Comparison of ENCODE assay signal across 8 cellular contexts in the genomic region with DNA sequence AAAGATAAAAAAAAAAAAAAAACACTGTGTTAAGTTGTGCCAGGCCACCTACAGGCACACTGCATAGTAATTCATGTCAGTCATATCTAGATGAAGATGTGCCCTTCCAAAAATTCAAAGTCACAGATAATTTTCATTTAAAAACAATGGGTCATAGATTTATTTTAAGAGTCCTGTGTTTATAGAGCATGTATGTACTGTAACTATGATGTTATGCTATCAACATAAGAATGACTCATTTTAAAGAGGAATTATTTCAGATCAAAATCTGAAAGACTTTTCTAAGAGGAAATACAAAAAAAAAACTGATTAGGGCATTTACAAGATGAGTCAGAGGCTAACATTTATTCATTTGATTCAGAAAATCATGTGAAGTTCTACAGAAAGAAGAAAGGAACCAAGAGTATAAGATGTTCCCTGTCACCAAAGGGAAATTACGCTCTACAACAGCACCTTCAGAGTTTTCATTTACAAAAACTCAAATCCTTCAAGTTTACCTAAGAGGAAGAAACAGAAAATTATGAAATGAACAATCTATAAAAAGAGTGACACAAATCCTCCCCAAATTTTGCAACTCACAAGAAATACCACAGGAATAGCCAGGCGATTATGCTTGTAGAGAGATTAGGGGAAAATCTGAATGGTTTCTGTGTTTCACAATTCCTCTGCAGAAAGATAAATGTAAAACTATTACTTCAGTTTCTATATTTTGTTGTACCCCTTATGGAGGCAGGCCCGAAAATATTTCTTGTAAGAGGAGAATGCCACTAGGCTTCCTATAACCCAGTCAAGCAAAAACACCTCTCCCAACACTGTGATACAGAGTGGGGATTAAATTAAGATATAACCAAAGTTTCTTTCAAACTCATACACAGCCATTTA. TPM values are rescaled to one million over a fixed set of nuclear protein-coding genes. Genes with fewer than 3 reads are reported as not detected.
DNase-seq lines count a peak whose midpoint lies in the region; ATAC-seq and TF ChIP-seq lines count a peak whose summit lies in the region.

No MANE protein-coding gene starts in this region.

- no peak overlapping the region for H2AFZ ChIP-seq in ACC112 (ENCODE audit: low read length, unreplicated experiment)
- no peak overlapping the region for H2AFZ ChIP-seq in fibroblast of lung (ENCODE audit: low read length)

- H3K27me3 ChIP-seq in ACC112 (ENCODE audit: insufficient read depth, low read length) (no peaks in the 10 kb centered on the region), fibroblast of lung (ENCODE audit: control insufficient read depth, insufficient read depth, low read length) (no peaks in the 10 kb centered on the region)

- no peak for TF ChIP-seq CTCF in fibroblast of lung (conservative IDR thresholded peaks at IDR 0.05 in 1 of 2, IDR thresholded peaks at IDR 0.05 in 1 of 2; ENCODE audit: low read depth in 1 of 2, low read length in 2 of 2)

- 0 out of 2 replicates have a peak, but pooled peaks cover 3% of the 10 kb centered on the region for H3K36me3 ChIP-seq in ACC112 (ENCODE audit: insufficient read depth, low read length)
- no peaks in the 10 kb centered on the region for H3K36me3 ChIP-seq in fibroblast of lung (ENCODE audit: control insufficient read depth, insufficient read depth, low read length)

- no peaks in the 10 kb centered on the region for H4K20me1 ChIP-seq in fibroblast of lung (ENCODE audit: control insufficient read depth, extremely low read depth, insufficient read depth, low read length)

- peak overlapping the region; percentile 83 for H3K4me2 ChIP-seq in fibroblast of lung (ENCODE audit: extremely low read depth, insufficient read depth, low read length)

- peaks cover 87% of the 10 kb centered on the region for H3K79me2 ChIP-seq in ACC112 (ENCODE audit: control insufficient read depth, insufficient read depth, low read length, unreplicated experiment)
- H3K79me2 ChIP-seq in fibroblast of lung (ENCODE audit: control insufficient read depth, insufficient read depth, low read length) = peaks cover 83% of the 10 kb centered on the region

- H3K4me3 ChIP-seq in ACC112 (ENCODE audit: low read depth, low read length) (peak overlapping the region; percentile 56), fibroblast of lung (replicated peaks in 1 of 4; ENCODE audit: control extremely low read depth in 1 of 4, insufficient read depth in 1 of 4, low read depth in 3 of 4, low read length in 4 of 4) (peak overlapping the region in 1 of 4 experiments; percentile 4), skin epidermis (no peak overlapping the region)

- H3K4me1 ChIP-seq in ACC112 (ENCODE audit: control insufficient read depth, insufficient read depth, low read length, unreplicated experiment) (peaks cover 52% of the 10 kb centered on the region), fibroblast of lung (ENCODE audit: control insufficient read depth, extremely low read depth, insufficient read depth, low read length) (peaks cover 31% of the 10 kb centered on the region)

- H3K9ac ChIP-seq in fibroblast of lung (ENCODE audit: insufficient read depth, low read length) = no peak overlapping the region

- ATAC-seq in GM21737 (IDR thresholded peaks at IDR 0.05; ENCODE audit: unreplicated experiment) = peak; percentile 40
- ATAC-seq in GM18498 (IDR thresholded peaks at IDR 0.05; ENCODE audit: unreplicated experiment) = no peak

- peak; percentile 95 for DNase-seq in SKM-1 treated with dmso at 0.1 percent for 144 hours (lab: John Stamatoyannopoulos, UW; ENCODE audit: unreplicated experiment)
- peak; percentile 74 to 81 for DNase-seq in fibroblast of lung (ENCODE audit: low read depth in 2 of 2)
- no peak for DNase-seq in NCI-H69 (lab: John Stamatoyannopoulos, UW)
- DNase-seq in NCI-H2029 treated with DMSO at 0.1 percent for 48 hours (lab: John Stamatoyannopoulos, UW) = no peak

- peak overlapping the region; percentile 99 for H3K27ac ChIP-seq in ACC112 (ENCODE audit: low read depth, low read length)
- peak overlapping the region; percentile 84 for H3K27ac ChIP-seq in fibroblast of lung (ENCODE audit: insufficient read depth, low read length)
- peak overlapping the region in 19 of 21 experiments; percentile 0 to 81 (median 60) for H3K27ac ChIP-seq in skin epidermis

- H3K9me3 ChIP-seq in fibroblast of lung (ENCODE audit: control insufficient read depth, insufficient read depth, low read depth, low read length) = no peaks in the 10 kb centered on the region

RNA-seq across cellular contexts. Expression of a gene that starts 13.8 kb away (rescaled TPM):
- 25.4 and 30.4 TPM in 2 replicates for total RNA-seq in fibroblast of lung
- 23.9 and 28.4 TPM in 2 replicates for polyA plus RNA-seq in fibroblast of lung
- polyA plus RNA-seq in fibroblast of lung (2012) = 16.4 and 17.8 TPM in 2 replicates
- polyA minus RNA-seq in fibroblast of lung (ENCODE audit: low replicate concordance) = 22.2 and 38.5 TPM in 2 replicates

Comparison
In these comparisons a context has a peak if more than half of its experiments do, and no peak if none do; other contexts are left out.
1. DNase-seq: peak in SKM-1 treated with dmso at 0.1 percent for 144 hours (single experiment) and fibroblast of lung (2 of 2); none in NCI-H69 (single experiment) and NCI-H2029 treated with DMSO at 0.1 percent for 48 hours (single experiment).
2. Peak in every context shown above with its lines, with median percentiles within 50 percentile points of each other: H3K27ac ChIP-seq.